Comparison of ENCODE assay signal across 1 cellular context in the genomic region with DNA sequence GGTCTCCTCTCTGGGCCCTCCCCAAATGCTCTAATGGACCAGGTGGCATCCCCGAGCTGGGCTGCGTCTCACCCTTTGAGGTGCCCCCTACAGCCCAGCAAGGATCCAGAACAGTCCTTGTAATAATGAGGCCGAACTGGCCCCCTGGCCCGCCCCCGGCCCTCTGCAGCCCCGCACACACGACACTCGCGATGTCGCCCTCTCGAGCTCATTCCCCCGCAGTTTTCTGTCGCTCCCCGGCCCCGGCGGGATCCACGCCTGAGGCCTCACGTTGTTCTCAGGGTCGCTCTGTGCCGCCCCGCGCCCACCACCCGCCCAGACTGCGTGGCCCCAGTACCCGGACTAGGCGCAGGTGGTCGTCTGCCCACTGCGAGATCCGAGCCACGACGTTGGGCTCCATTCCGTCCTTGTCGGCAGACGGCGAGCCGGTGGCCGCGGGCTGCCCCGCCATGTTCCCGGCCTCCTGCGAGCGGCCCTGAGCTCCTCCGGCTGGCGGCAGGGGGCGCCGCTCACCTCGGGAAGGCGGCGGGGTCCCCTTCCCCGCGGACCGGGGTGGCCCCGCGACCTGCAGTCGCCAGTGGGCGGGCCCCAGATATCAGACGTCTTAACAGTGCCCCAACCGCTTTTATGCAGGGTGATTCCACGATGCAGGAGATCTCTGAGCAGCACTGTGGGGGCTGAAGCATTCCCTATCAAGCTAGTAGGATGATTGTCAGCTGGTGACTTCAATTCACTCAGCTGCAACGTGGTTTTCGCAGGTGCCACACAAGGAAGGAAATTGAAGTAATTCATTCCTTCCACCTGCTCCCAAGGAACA.
TF ChIP-seq lines count a peak whose summit lies in the region.

A gene with protein sequence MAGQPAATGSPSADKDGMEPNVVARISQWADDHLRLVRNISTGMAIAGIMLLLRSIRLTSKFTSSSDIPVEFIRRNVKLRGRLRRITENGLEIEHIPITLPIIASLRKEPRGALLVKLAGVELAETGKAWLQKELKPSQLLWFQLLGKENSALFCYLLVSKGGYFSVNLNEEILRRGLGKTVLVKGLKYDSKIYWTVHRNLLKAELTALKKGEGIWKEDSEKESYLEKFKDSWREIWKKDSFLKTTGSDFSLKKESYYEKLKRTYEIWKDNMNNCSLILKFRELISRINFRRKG (minus strand): TSS at position 477 of the 817 bp plus-strand sequence. CDS start 26 bp downstream, at position 451.

TF ChIP-seq in H1, 55 proteins besides CTCF, POLR2A, EP300 and RAD21 (continued from another document):
- TF ChIP-seq JUND (IDR thresholded peaks at IDR 0.05; ENCODE audit: low read length) (no peak), YY1 (IDR thresholded peaks at IDR 0.05; ENCODE audit: low read depth, low read length) (peak; percentile 93), JUN (IDR thresholded peaks at IDR 0.05; ENCODE audit: low read depth, low read length) (no peak)
